Comparison of ENCODE assay signal across 22 cellular contexts in genomic region chr4:11843340-11843739, GRCh38.
"Had no signal": no experiment of that assay in that cellular context is flagged by ENCODE, and none has a peak within 500 bp of the region (broad histone marks: within the 10 kb centered on the region; RNA-seq: fewer than 3 reads in every experiment).

No MANE protein-coding gene starts in this region.

- H3K4me3 Mint-ChIP-seq: activated naive CD8-positive, alpha-beta T cell treated with anti-CD3 and anti-CD28 coated beads for 36 hours; activated T-cell treated with anti-CD3 and anti-CD28 coated beads, Interleukin-2, amount 50 U/mL, for 4 hours; mesothelial cell of epicardium; natural killer cell; stimulated activated naive CD8-positive, alpha-beta T cell treated with anti-CD3 and anti-CD28 coated beads, Interleukin-15, amount 100 ng/mL, for 72 hours had no signal

- ATAC-seq: activated T-cell treated with anti-CD3 and anti-CD28 coated beads, Interleukin-2, amount 50 U/mL, for 4 hours; gastroesophageal sphincter; natural killer cell; stimulated activated naive CD8-positive, alpha-beta T cell treated with anti-CD3 and anti-CD28 coated beads, Interleukin-15, amount 100 ng/mL, for 72 hours had no signal

- H3K27me3 Mint-ChIP-seq: activated naive CD8-positive, alpha-beta T cell treated with anti-CD3 and anti-CD28 coated beads for 36 hours; stimulated activated naive CD8-positive, alpha-beta T cell treated with anti-CD3 and anti-CD28 coated beads, Interleukin-15, amount 100 ng/mL, for 72 hours had no signal

- H3K27ac Mint-ChIP-seq: activated naive CD8-positive, alpha-beta T cell treated with anti-CD3 and anti-CD28 coated beads for 36 hours; activated T-helper 2 cell treated with anti-CD3 and anti-CD28 coated beads, Interferon-gamma antibody, Interleukin-2, Interleukin-4, amounts not matched to agents 10 μg/mL and 5 μg/mL and 100 μg/mL, durations not matched to agents 14 hours and 24 hours and 36 hours; mesothelial cell of epicardium; natural killer cell; stimulated activated naive CD8-positive, alpha-beta T cell treated with anti-CD3 and anti-CD28 coated beads, Interleukin-15, amount 100 ng/mL, for 72 hours had no signal

- H3K4me1 Mint-ChIP-seq: activated naive CD8-positive, alpha-beta T cell treated with anti-CD3 and anti-CD28 coated beads for 36 hours; mesothelial cell of epicardium; natural killer cell; stimulated activated naive CD8-positive, alpha-beta T cell treated with anti-CD3 and anti-CD28 coated beads, Interleukin-15, amount 100 ng/mL, for 72 hours had no signal

- DNase-seq: activated CD4-positive, alpha-beta T cell treated with anti-CD3 and anti-CD28 coated beads for 4 hours; activated CD4-positive, alpha-beta T cell treated with anti-CD3 and anti-CD28 coated beads, Interleukin-2, amount 50 U/mL, for 48 hours; activated CD4-positive, CD25-positive, alpha-beta regulatory T cell; activated CD8-positive, alpha-beta memory T cell treated with anti-CD3 and anti-CD28 coated beads, Interleukin-2, amount 50 U/mL, for 48 hours; activated naive CD4-positive, alpha-beta T cell; activated naive CD8-positive, alpha-beta T cell treated with anti-CD3 and anti-CD28 coated beads for 36 hours; activated T-cell treated with anti-CD3 and anti-CD28 coated beads, Interleukin-2, amount 50 U/mL, for 4 hours; central memory CD4-positive, alpha-beta T cell; dermis blood vessel endothelial cell; effector CD8-positive, alpha-beta T cell; head of caudate nucleus; left ventricle myocardium superior; mammary epithelial cell; natural killer cell; right cardiac atrium; stimulated activated CD4-positive, alpha-beta T cell treated with anti-CD3 and anti-CD28 coated beads, Interleukin-4, amount 100 ng/mL, for 4 hours; stimulated activated naive CD8-positive, alpha-beta T cell treated with anti-CD3 and anti-CD28 coated beads, Interleukin-15, amount 100 ng/mL, for 72 hours; T-helper 9 cell; tibial artery had no signal

- H3K36me3 Mint-ChIP-seq: activated naive CD8-positive, alpha-beta T cell treated with anti-CD3 and anti-CD28 coated beads for 36 hours; mesothelial cell of epicardium; natural killer cell had no signal

- H3K9me3 Mint-ChIP-seq: activated naive CD8-positive, alpha-beta T cell treated with anti-CD3 and anti-CD28 coated beads for 36 hours; activated T-helper 2 cell treated with anti-CD3 and anti-CD28 coated beads, Interferon-gamma antibody, Interleukin-2, Interleukin-4, amounts not matched to agents 10 μg/mL and 5 μg/mL and 100 μg/mL, durations not matched to agents 14 hours and 24 hours and 36 hours; mesothelial cell of epicardium had no signal
